In the genomic region with DNA sequence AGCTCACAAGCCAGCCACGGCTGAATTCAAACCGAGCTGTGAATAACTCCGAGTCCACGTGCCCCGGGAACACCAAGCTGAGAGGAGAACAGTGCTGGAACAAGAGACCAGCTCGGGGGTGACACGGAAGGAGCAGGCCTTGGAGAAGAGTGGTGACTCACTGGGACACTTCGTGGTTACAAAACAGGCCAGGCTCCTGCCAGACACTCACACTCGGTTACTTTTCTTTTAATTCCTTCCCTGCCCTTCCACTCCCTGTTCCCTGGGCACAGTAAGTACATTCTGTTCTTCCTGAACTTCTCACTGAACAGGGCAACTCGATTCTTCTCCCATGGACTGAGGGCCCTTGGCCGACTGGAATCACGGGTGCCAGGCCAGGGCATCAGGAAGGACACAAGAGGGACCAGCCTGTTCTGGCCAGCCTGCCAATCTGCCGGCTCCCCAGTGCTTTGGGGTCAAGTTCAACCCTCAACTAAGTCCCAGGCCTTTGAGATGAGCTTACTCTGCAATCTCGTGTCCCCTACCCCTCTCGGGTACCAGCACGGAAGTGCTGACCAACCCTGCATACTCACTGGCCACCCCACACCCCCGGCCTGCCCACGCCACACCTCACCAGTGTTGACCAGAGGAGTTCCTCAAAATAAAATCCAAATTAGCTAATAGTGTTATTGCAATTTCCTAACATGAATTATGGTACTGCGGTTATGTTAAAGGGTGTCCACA, we compare ENCODE assay signal across 9 cellular contexts.
A peak's percentile ranks its signal among the peaks of the same experiment; 100 is the strongest.
DNase-seq lines count a peak whose midpoint lies in the region; ATAC-seq and TF ChIP-seq lines count a peak whose summit lies in the region.
"Had no signal": no experiment of that assay in that cellular context is flagged by ENCODE, and none has a peak within 500 bp of the region (broad histone marks: within the 10 kb centered on the region; RNA-seq: fewer than 3 reads in every experiment).

No MANE protein-coding gene starts in this region.

- H3K36me3 ChIP-seq in RWPE2 (ENCODE audit: low read depth) (no peaks in the 10 kb centered on the region), gastroesophageal sphincter (no peaks in the 10 kb centered on the region)

- H3K27me3 Mint-ChIP-seq in CD14-positive monocyte (ENCODE audit: low read depth in 3 of 3) (peaks cover 4 to 10% (median 8%) of the 10 kb centered on the region in 3 donors), osteocyte (ENCODE audit: unreplicated experiment) (peaks cover 8% of the 10 kb centered on the region)

- DNase-seq in CD14-positive monocyte (ENCODE audit: low spot score) (peak; percentile 95), RWPE2 (ENCODE audit: low spot score) (peak; percentile 81), osteocyte (ENCODE audit: extremely low spot score, unreplicated experiment) (no peak), cortex of kidney (lab: John Stamatoyannopoulos, UW) (no peak), KBM-7 (no peak)
- no peak for DNase-seq in effector CD4-positive, alpha-beta T cell
- no peak for DNase-seq in stimulated activated naive CD4-positive, alpha-beta T cell treated with Interleukin-2 at 50 U/mL for 16 hours (lab: John Stamatoyannopoulos, UW)
- DNase-seq: DND-41 had no signal

- in situ Hi-C loops in KBM-7 (cut with MboI; ENCODE audit: low pct_unique_long_range_greater_than_20kb, low sequenced_read_pairs), result no loop called here

- H3K36me3 Mint-ChIP-seq in CD14-positive monocyte (peaks cover 2 to 3% of the 10 kb centered on the region in 2 donors), osteocyte (ENCODE audit: unreplicated experiment) (no peaks in the 10 kb centered on the region)

- H3K4me1 ChIP-seq in RWPE2 (ENCODE audit: insufficient read depth, poor library complexity, severe bottlenecking) (peaks cover 29% of the 10 kb centered on the region), gastroesophageal sphincter (no peaks in the 10 kb centered on the region)

- H3K9me3 ChIP-seq in RWPE2 (ENCODE audit: severe bottlenecking) (no peaks in the 10 kb centered on the region), gastroesophageal sphincter (no peaks in the 10 kb centered on the region)

- TF ChIP-seq POLR2A in gastroesophageal sphincter (IDR thresholded peaks at IDR 0.05), result no peak

- peak overlapping the region; percentile 99 to 100 (median 100) for H3K27ac Mint-ChIP-seq in CD14-positive monocyte
- peak overlapping the region; percentile 59 for H3K27ac Mint-ChIP-seq in osteocyte (ENCODE audit: unreplicated experiment)

- H3K4me1 Mint-ChIP-seq in CD14-positive monocyte (peaks cover 72% of the 10 kb centered on the region), osteocyte (ENCODE audit: unreplicated experiment) (peaks cover 5% of the 10 kb centered on the region)

- peak; percentile 84 for ATAC-seq in RWPE2 (ENCODE audit: low read depth)
- ATAC-seq in gastroesophageal sphincter, result peak; percentile 76

- no peak overlapping the region for H3K4me3 ChIP-seq in RWPE2 (ENCODE audit: severe bottlenecking)
- no peak overlapping the region for H3K4me3 ChIP-seq in gastroesophageal sphincter

- intact Hi-C loops in CD14-positive monocyte (cut with micrococcal nuclease), result loop anchor here in 1 of 2 donors (2.0 kb wide), 1 partner anchor 89 kb away; no protein-coding TSS in a partner anchor

- H3K4me3 Mint-ChIP-seq in CD14-positive monocyte (peak overlapping the region; percentile 58 to 84), osteocyte (ENCODE audit: unreplicated experiment) (no peak overlapping the region)

- no peak for TF ChIP-seq EP300 in gastroesophageal sphincter (IDR thresholded peaks at IDR 0.05)

- H3K27ac ChIP-seq in RWPE2 (ENCODE audit: poor library complexity, severe bottlenecking) (peak overlapping the region; percentile 93), gastroesophageal sphincter (peak overlapping the region in 1 of 4 donors; percentile 38)

- peaks cover 0 to 7% (median 0%) of the 10 kb centered on the region in 7 donors for H3K9me3 Mint-ChIP-seq in CD14-positive monocyte
- H3K9me3 Mint-ChIP-seq in osteocyte (ENCODE audit: unreplicated experiment), result no peaks in the 10 kb centered on the region

- 69 to 76% methylated on average over 7 to 15 of the region's 19 CpGs for WGBS in gastroesophageal sphincter (ENCODE audit: low coverage in 1 of 2), 2 donors

- H3K27me3 ChIP-seq in RWPE2 (ENCODE audit: insufficient read depth, poor library complexity, severe bottlenecking) (no peaks in the 10 kb centered on the region), gastroesophageal sphincter (no peaks in the 10 kb centered on the region)

- TF ChIP-seq CTCF in CD14-positive monocyte (IDR thresholded peaks at IDR 0.05) (no peak), RWPE2 (IDR thresholded peaks at IDR 0.05; ENCODE audit: poor library complexity, severe bottlenecking) (no peak), gastroesophageal sphincter (IDR thresholded peaks at IDR 0.05) (no peak), osteocyte (IDR thresholded peaks at IDR 0.05) (no peak)

Comparison
In these comparisons a context has a peak if more than half of its experiments do, and no peak if none do; other contexts are left out.
1. DNase-seq: peak in CD14-positive monocyte (single experiment) and RWPE2 (single experiment); none in osteocyte (single experiment), effector CD4-positive, alpha-beta T cell (single experiment), cortex of kidney (single experiment), KBM-7 (single experiment) and stimulated activated naive CD4-positive, alpha-beta T cell treated with Interleukin-2 at 50 U/mL for 16 hours (single experiment).